In genomic region chr17:2214047-2214717, GRCh38 we compare ENCODE assay signal across 8 cellular contexts.
A peak's percentile ranks its signal among the peaks of the same experiment; 100 is the strongest.
DNase-seq lines count a peak whose midpoint lies in the region; ATAC-seq and TF ChIP-seq lines count a peak whose summit lies in the region.

No MANE protein-coding gene starts in this region.

- TF ChIP-seq CTCF in ascending aorta (IDR thresholded peaks at IDR 0.05) (no peak), gastrocnemius medialis (IDR thresholded peaks at IDR 0.05 in 4 of 5, conservative IDR thresholded peaks at IDR 0.05 in 1 of 5) (no peak), GM13976 (IDR thresholded peaks at IDR 0.05; ENCODE audit: borderline replicate concordance, control extremely low read depth, extremely low read depth, insufficient read depth, missing control alignments) (no peak)

- no peaks in the 10 kb centered on the region for H3K36me3 ChIP-seq in ascending aorta
- no peaks in the 10 kb centered on the region for H3K36me3 ChIP-seq in iPS-15b (ENCODE audit: control insufficient read depth, insufficient read depth, low read length)
- H3K36me3 ChIP-seq in gastrocnemius medialis: no peaks in the 10 kb centered on the region

- peaks cover 32% of the 10 kb centered on the region for H3K36me3 Mint-ChIP-seq in stimulated activated naive CD8-positive, alpha-beta T cell treated with anti-CD3 and anti-CD28 coated beads, Interleukin-15, Interleukin-2, amounts not matched to agents 100 ng/mL and 50 ng/mL, for 24 hours (ENCODE audit: low read depth)

- intact Hi-C loops in ascending aorta (cut with DNase I): no loop called here
- intact Hi-C loops in gastrocnemius medialis (cut with DNase I; ENCODE audit: low total_unique reads): loop anchor here (1.0 to 2.0 kb wide), 2 partner anchors 26 to 41 kb away; no protein-coding TSS in a partner anchor

- H3K4me1 Mint-ChIP-seq in stimulated activated naive CD8-positive, alpha-beta T cell treated with anti-CD3 and anti-CD28 coated beads, Interleukin-15, Interleukin-2, amounts not matched to agents 100 ng/mL and 50 ng/mL, for 24 hours (ENCODE audit: low read depth): peaks cover 63% of the 10 kb centered on the region

- no peaks in the 10 kb centered on the region for H3K27me3 Mint-ChIP-seq in stimulated activated naive CD8-positive, alpha-beta T cell treated with anti-CD3 and anti-CD28 coated beads, Interleukin-15, Interleukin-2, amounts not matched to agents 100 ng/mL and 50 ng/mL, for 24 hours

- no peaks in the 10 kb centered on the region for H3K9me3 Mint-ChIP-seq in stimulated activated naive CD8-positive, alpha-beta T cell treated with anti-CD3 and anti-CD28 coated beads, Interleukin-15, Interleukin-2, amounts not matched to agents 100 ng/mL and 50 ng/mL, for 24 hours

- peak overlapping the region; percentile 88 to 94 for H3K27ac ChIP-seq in ascending aorta
- H3K27ac ChIP-seq in gastrocnemius medialis: peak overlapping the region; percentile 87 to 97 (median 90)

- H3K27me3 ChIP-seq in ascending aorta: no peaks in the 10 kb centered on the region
- H3K27me3 ChIP-seq in iPS-15b (ENCODE audit: control insufficient read depth, insufficient read depth, low read length): no peaks in the 10 kb centered on the region
- no peaks in the 10 kb centered on the region for H3K27me3 ChIP-seq in gastrocnemius medialis

- H3K9ac ChIP-seq in iPS-15b (ENCODE audit: low read depth, low read length): peak overlapping the region; percentile 66

- peak; percentile 9 to 52 for TF ChIP-seq POLR2A in gastrocnemius medialis (IDR thresholded peaks at IDR 0.05)

- ATAC-seq in stimulated activated naive CD8-positive, alpha-beta T cell treated with anti-CD3 and anti-CD28 coated beads, Interleukin-15, Interleukin-2, amounts not matched to agents 100 U/mL and 50 U/mL, for 24 hours: no peak
- ATAC-seq in gastrocnemius medialis: peak; percentile 69 to 71

- no peaks in the 10 kb centered on the region for H3K9me3 ChIP-seq in ascending aorta
- no peaks in the 10 kb centered on the region for H3K9me3 ChIP-seq in iPS-15b (ENCODE audit: control insufficient read depth, insufficient read depth, low read length)
- no peaks in the 10 kb centered on the region for H3K9me3 ChIP-seq in gastrocnemius medialis

- DNase-seq in stimulated activated naive CD8-positive, alpha-beta T cell treated with anti-CD3 and anti-CD28 coated beads, Interleukin-15, Interleukin-2, amounts not matched to agents 100 U/mL and 50 U/mL, for 24 hours: no peak
- DNase-seq in ascending aorta (ENCODE audit: low spot score in 2 of 2) (peak; percentile 52 to 86), gastrocnemius medialis (peak; percentile 78 to 79), SKM-1 (lab: John Stamatoyannopoulos, UW; ENCODE audit: unreplicated experiment) (no peak), GM13976 (ENCODE audit: low spot score) (no peak), SKM-1 treated with dmso at 0.1 percent for 144 hours (lab: John Stamatoyannopoulos, UW; ENCODE audit: unreplicated experiment) (no peak)

- peak overlapping the region; percentile 59 for H3K27ac Mint-ChIP-seq in stimulated activated naive CD8-positive, alpha-beta T cell treated with anti-CD3 and anti-CD28 coated beads, Interleukin-15, Interleukin-2, amounts not matched to agents 100 ng/mL and 50 ng/mL, for 24 hours

- H3K4me1 ChIP-seq in ascending aorta: peaks cover 18 to 47% of the 10 kb centered on the region in 2 donors
- peaks cover 6% of the 10 kb centered on the region for H3K4me1 ChIP-seq in iPS-15b (ENCODE audit: control insufficient read depth, insufficient read depth, low read length)
- peaks cover 54 to 58% of the 10 kb centered on the region in 2 donors for H3K4me1 ChIP-seq in gastrocnemius medialis

- H3K4me3 ChIP-seq in ascending aorta: peak overlapping the region in 1 of 2 donors; percentile 4
- no peak overlapping the region for H3K4me3 ChIP-seq in iPS-15b (ENCODE audit: low read depth, low read length)
- H3K4me3 ChIP-seq in gastrocnemius medialis: peak overlapping the region in 1 of 4 donors; percentile 12

- H3K4me3 Mint-ChIP-seq in stimulated activated naive CD8-positive, alpha-beta T cell treated with anti-CD3 and anti-CD28 coated beads, Interleukin-15, Interleukin-2, amounts not matched to agents 100 ng/mL and 50 ng/mL, for 24 hours: peak overlapping the region; percentile 85

- in situ Hi-C loops in gastrocnemius medialis (cut with MboI; ENCODE audit: low sequenced_read_pairs in 4 of 4) (no loop called here), GM13976 (cut with MboI; ENCODE audit: low sequenced_read_pairs, unreplicated experiment) (no loop called here)

Comparison
In these comparisons a context has a peak if more than half of its experiments do, and no peak if none do; other contexts are left out.
1. DNase-seq: peak in ascending aorta (2 of 2) and gastrocnemius medialis (2 of 2); none in stimulated activated naive CD8-positive, alpha-beta T cell treated with anti-CD3 and anti-CD28 coated beads, Interleukin-15, Interleukin-2, amounts not matched to agents 100 U/mL and 50 U/mL, for 24 hours (single experiment), SKM-1 (single experiment), GM13976 (single experiment) and SKM-1 treated with dmso at 0.1 percent for 144 hours (single experiment).